Comparison of ENCODE assay signal across 24 cellular contexts in the genomic region with DNA sequence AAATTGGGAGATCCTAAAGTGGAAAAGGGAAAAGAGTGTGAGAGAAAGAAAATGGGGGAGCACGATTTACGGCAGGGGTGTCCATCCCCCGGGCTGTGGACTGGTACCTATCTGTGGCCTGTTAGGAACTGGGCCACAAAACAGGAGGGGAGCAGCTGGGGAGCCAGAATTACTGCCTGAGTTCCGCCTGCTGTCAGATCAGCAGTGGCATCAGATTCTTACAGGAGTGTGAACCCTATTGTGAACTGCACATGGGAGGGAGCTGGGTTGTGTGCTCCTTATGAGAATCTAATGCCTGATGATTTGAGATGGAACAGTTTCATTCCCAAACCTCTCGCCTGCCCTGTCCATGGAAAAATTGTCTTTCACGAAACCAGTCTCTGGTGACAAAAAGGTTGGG.
DNase-seq lines count a peak whose midpoint lies in the region; ATAC-seq and TF ChIP-seq lines count a peak whose summit lies in the region.
"Had no signal": no experiment of that assay in that cellular context is flagged by ENCODE, and none has a peak within 500 bp of the region (broad histone marks: within the 10 kb centered on the region; RNA-seq: fewer than 3 reads in every experiment).

No MANE protein-coding gene starts in this region.

- H4K20me1 ChIP-seq in IMR-90 (ENCODE audit: insufficient read depth, low read length), result no peaks in the 10 kb centered on the region

- no peak overlapping the region for H3K27ac ChIP-seq in IMR-90 (ENCODE audit: insufficient read depth, low read length)
- no peak overlapping the region for H3K27ac ChIP-seq in mesenchymal stem cell (ENCODE audit: low read length, poor library complexity, severe bottlenecking)
- H3K27ac ChIP-seq in gastroesophageal sphincter, result no peak overlapping the region
- H3K27ac ChIP-seq in right cardiac atrium (ENCODE audit: low read length), result no peak overlapping the region
- H3K27ac ChIP-seq in heart right ventricle, result no peak overlapping the region
- H3K27ac ChIP-seq: RWPE1 had no signal

- no peak for TF ChIP-seq EP300 in gastroesophageal sphincter (IDR thresholded peaks at IDR 0.05)

- no peak overlapping the region for H2BK12ac ChIP-seq in mesenchymal stem cell (ENCODE audit: low read length in 2 of 2)

- H3K9ac ChIP-seq in IMR-90 (ENCODE audit: low read depth, low read length), result no peak overlapping the region
- H3K9ac ChIP-seq in mesenchymal stem cell (ENCODE audit: low read length), result no peak overlapping the region

- POLR2A ChIA-PET in IMR-90 (lab: Charles Lee; ENCODE audit: unreplicated experiment), result no interaction called here

- 96% methylated on average over 3 of the region's 6 CpGs; no CpG with 5 or more reads in 1 of the 2 experiments for WGBS in IMR-90 (ENCODE audit: extremely low coverage in 2 of 2, insufficient read length in 1 of 2), 2 experiments
- WGBS in mesenchymal stem cell, result 93% methylated on average over 6 of the region's 6 CpGs
- 89 to 92% methylated on average over 3 to 6 of the region's 6 CpGs for WGBS in gastroesophageal sphincter (ENCODE audit: low coverage in 1 of 2), 2 donors
- 94% methylated on average over 6 of the region's 6 CpGs for WGBS in right cardiac atrium
- 91 to 95% methylated on average over 6 of the region's 6 CpGs for WGBS in heart right ventricle, 2 donors

- no peak overlapping the region for H3K4me2 ChIP-seq in IMR-90 (ENCODE audit: low read depth, low read length)
- no peak overlapping the region for H3K4me2 ChIP-seq in mesenchymal stem cell (ENCODE audit: low read length, poor library complexity, severe bottlenecking)

- dilution Hi-C loops in IMR-90 (cut with HindIII; ENCODE audit: low sequenced_read_pairs, unreplicated experiment), result no loop called here

- 0 out of 3 replicates have a peak overlapping the region, but pooled peaks have one; percentile 6 for H2BK15ac ChIP-seq in IMR-90 (ENCODE audit: low read depth, low read length)
- H2BK15ac ChIP-seq in mesenchymal stem cell (ENCODE audit: low read depth, poor library complexity, severe bottlenecking), result no peak overlapping the region

- no peak for TF ChIP-seq POLR2A in IMR-90 (IDR thresholded peaks at IDR 0.05; ENCODE audit: low read depth, low read length)
- no peak for TF ChIP-seq POLR2A in gastroesophageal sphincter (IDR thresholded peaks at IDR 0.05)

- H2BK5ac ChIP-seq in IMR-90 (ENCODE audit: low read depth, low read length, poor library complexity, severe bottlenecking), result no peak overlapping the region
- H2BK5ac ChIP-seq in mesenchymal stem cell (ENCODE audit: low read depth, low read length, poor library complexity, severe bottlenecking), result no peak overlapping the region

- no peaks in the 10 kb centered on the region for H3K36me3 ChIP-seq in IMR-90 (ENCODE audit: control insufficient read depth, insufficient read depth, low read length)
- no peaks in the 10 kb centered on the region for H3K36me3 ChIP-seq in mesenchymal stem cell (ENCODE audit: control insufficient read depth in 1 of 2, insufficient read depth in 2 of 2, low read depth in 1 of 2, low read length in 2 of 2)
- no peaks in the 10 kb centered on the region for H3K36me3 ChIP-seq in gastroesophageal sphincter
- H3K36me3 ChIP-seq in heart right ventricle, result no peaks in the 10 kb centered on the region

- no peak overlapping the region for H3K4ac ChIP-seq in IMR-90 (ENCODE audit: low read depth, low read length)
- no peak overlapping the region for H3K4ac ChIP-seq in mesenchymal stem cell (ENCODE audit: low read depth in 1 of 2, low read length in 2 of 2)

- H3K18ac ChIP-seq in IMR-90 (ENCODE audit: low read depth, low read length), result no peak overlapping the region
- H3K18ac ChIP-seq in mesenchymal stem cell (ENCODE audit: low read depth in 1 of 2, low read length in 2 of 2), result no peak overlapping the region

- H3K56ac ChIP-seq in IMR-90 (ENCODE audit: extremely low read depth, insufficient read depth, low read length), result no peak overlapping the region

- H4K8ac ChIP-seq in IMR-90 (ENCODE audit: low read depth in 2 of 2, low read length in 2 of 2) (no peak overlapping the region), mesenchymal stem cell (ENCODE audit: low read length) (no peak overlapping the region)

- DNase-seq in G401 (ENCODE audit: low spot score), result peak; percentile 74
- DNase-seq in IMR-90, result no peak
- DNase-seq in RPMI8226, result peak; percentile 32
- DNase-seq in mesenchymal stem cell, result no peak
- no peak for DNase-seq in right cardiac atrium
- DNase-seq in heart right ventricle, result no peak
- DNase-seq: CD8-positive, alpha-beta memory T cell; DMS 273 treated with DMSO at 0.1 percent for 48 hours; DMS79 treated with DMSO at 0.1 percent for 48 hours; GOT3; HCEC 1CT; KBM-7; NCI-H1092; NCI-H1417 treated with DMSO at 0.1 percent for 48 hours; NCI-H1694 treated with DMSO at 0.1 percent for 48 hours; NCI-H2081; NCI-H2171 treated with DMSO at 0.1 percent for 48 hours; NCI-H345; NCI-H524; NCI-H774; NK-92 treated with Interleukin-12 subunit alpha and Interleukin-12 subunit beta, amount 100 ng/mL, for 24 hours; SHP77 treated with DMSO at 0.1 percent for 48 hours had no signal

- peaks cover 7% of the 10 kb centered on the region for H3K4me1 ChIP-seq in IMR-90 (ENCODE audit: control insufficient read depth, insufficient read depth, low read length)
- H3K4me1 ChIP-seq in mesenchymal stem cell (ENCODE audit: control insufficient read depth, insufficient read depth, low read depth, low read length), result peaks cover 4% of the 10 kb centered on the region
- peaks cover 0 to 27% (median 12%) of the 10 kb centered on the region in 3 donors for H3K4me1 ChIP-seq in gastroesophageal sphincter
- H3K4me1 ChIP-seq in right cardiac atrium (ENCODE audit: control insufficient read depth, insufficient read depth, low read length), result no peaks in the 10 kb centered on the region
- H3K4me1 ChIP-seq in heart right ventricle, result peaks cover 0 to 29% (median 20%) of the 10 kb centered on the region in 9 donors

- H3K27me3 ChIP-seq in IMR-90 (ENCODE audit: control insufficient read depth, insufficient read depth, low read length) (no peaks in the 10 kb centered on the region), mesenchymal stem cell (ENCODE audit: control insufficient read depth in 1 of 2, insufficient read depth in 1 of 2, low read length in 2 of 2) (no peaks in the 10 kb centered on the region), gastroesophageal sphincter (no peaks in the 10 kb centered on the region), right cardiac atrium (ENCODE audit: control insufficient read depth, insufficient read depth) (no peaks in the 10 kb centered on the region), heart right ventricle (no peaks in the 10 kb centered on the region)

- H3K23ac ChIP-seq in IMR-90 (ENCODE audit: low read depth, low read length) (no peak overlapping the region), mesenchymal stem cell (ENCODE audit: low read length in 2 of 2) (no peak overlapping the region)

- H2BK120ac ChIP-seq in IMR-90 (ENCODE audit: low read depth, low read length) (peak overlapping the region; percentile 21; the same call in 1 of the 2 replicates), mesenchymal stem cell (ENCODE audit: low read depth, low read length) (no peak overlapping the region)

- H3K79me1 ChIP-seq in IMR-90 (ENCODE audit: low read depth in 1 of 2, low read length in 2 of 2), result no peaks in the 10 kb centered on the region
- no peaks in the 10 kb centered on the region for H3K79me1 ChIP-seq in mesenchymal stem cell (replicated peaks; ENCODE audit: low read length, poor library complexity, severe bottlenecking)

- no peaks in the 10 kb centered on the region for H3K9me3 ChIP-seq in IMR-90 (ENCODE audit: control insufficient read depth, insufficient read depth, low read length)
- H3K9me3 ChIP-seq in mesenchymal stem cell (ENCODE audit: control insufficient read depth, low read length), result no peaks in the 10 kb centered on the region
- H3K9me3 ChIP-seq in gastroesophageal sphincter, result no peaks in the 10 kb centered on the region
- H3K9me3 ChIP-seq in right cardiac atrium (ENCODE audit: control insufficient read depth, low read length), result no peaks in the 10 kb centered on the region
- H3K9me3 ChIP-seq in heart right ventricle, result no peaks in the 10 kb centered on the region

- CTCF ChIA-PET in IMR-90 (lab: Yijun Ruan, JAX), result no interaction called here

- H4K91ac ChIP-seq in IMR-90 (ENCODE audit: insufficient read depth, low read depth, low read length) (no peak overlapping the region), mesenchymal stem cell (ENCODE audit: low read length) (no peak overlapping the region)

- no peak overlapping the region for H3K4me3 ChIP-seq in IMR-90 (ENCODE audit: insufficient read depth, low read depth, low read length)
- no peak overlapping the region for H3K4me3 ChIP-seq in mesenchymal stem cell (ENCODE audit: insufficient read depth in 1 of 2, low read depth in 1 of 2, low read length in 2 of 2)
- no peak overlapping the region for H3K4me3 ChIP-seq in gastroesophageal sphincter
- no peak overlapping the region for H3K4me3 ChIP-seq in right cardiac atrium (ENCODE audit: low read length)
- no peak overlapping the region for H3K4me3 ChIP-seq in heart right ventricle

- no peak for TF ChIP-seq RAD21 in IMR-90 (IDR thresholded peaks at IDR 0.05; ENCODE audit: low read length)

- intact Hi-C loops in IMR-90 (cut with micrococcal nuclease) (no loop called here), right cardiac atrium (cut with DNase I) (no loop called here), heart right ventricle (cut with DNase I) (loop anchor here in 1 of 10 donors (10.0 kb wide), 1 partner anchor 69 kb away; no protein-coding TSS in a partner anchor)

- peaks cover 6% of the 10 kb centered on the region; the same call in 1 of the 2 replicates for H3K9me1 ChIP-seq in IMR-90 (ENCODE audit: insufficient read depth, low read length)

- H2AK5ac ChIP-seq in IMR-90 (ENCODE audit: low read depth, low read length) (no peak overlapping the region), mesenchymal stem cell (ENCODE audit: low read length, severe bottlenecking) (peak overlapping the region; percentile 21)

- H4K5ac ChIP-seq in IMR-90 (ENCODE audit: low read depth, low read length), result no peak overlapping the region

- no TSS peak for BruUV-seq in IMR-90 (replicated peaks; lab: Mats Ljungman, UMichigan)

- no peak overlapping the region for H2AFZ ChIP-seq in IMR-90 (replicated peaks; ENCODE audit: low read length, poor library complexity)
- no peak overlapping the region for H2AFZ ChIP-seq in mesenchymal stem cell (ENCODE audit: low read depth, low read length)

- TF ChIP-seq CTCF in IMR-90 (conservative IDR thresholded peaks at IDR 0.05; ENCODE audit: low read depth, low read length) (no peak), gastroesophageal sphincter (IDR thresholded peaks at IDR 0.05) (no peak), heart right ventricle (IDR thresholded peaks at IDR 0.05) (no peak)

- no peak overlapping the region for H2AK9ac ChIP-seq in IMR-90 (replicated peaks; ENCODE audit: low read depth, low read length, poor library complexity)

- H3K14ac ChIP-seq in IMR-90 (replicated peaks; ENCODE audit: low read depth, low read length), result no peak overlapping the region
- no peak overlapping the region for H3K14ac ChIP-seq in mesenchymal stem cell (ENCODE audit: low read length in 2 of 2)

- H2BK20ac ChIP-seq in IMR-90 (ENCODE audit: low read depth, low read length), result no peak overlapping the region

- ATAC-seq in IMR-90 (ENCODE audit: low read depth), result no peak
- ATAC-seq in gastroesophageal sphincter, result no peak
- no peak for ATAC-seq in right cardiac atrium
- no peak for ATAC-seq in heart right ventricle

- in situ Hi-C loops in G401 (cut with HindIII; ENCODE audit: low sequenced_read_pairs), result no loop called here
- in situ Hi-C loops in IMR-90 (cut with MboI; ENCODE audit: low sequenced_read_pairs), result no loop called here

Comparison
In these comparisons a context has a peak if more than half of its experiments do, and no peak if none do; other contexts are left out.
1. DNase-seq: peak in G401 (single experiment) and RPMI8226 (single experiment); none in IMR-90 (single experiment), mesenchymal stem cell (single experiment), right cardiac atrium (0 of 3) and heart right ventricle (0 of 2).